ENCODE assay signal across 8 cellular contexts in genomic region chr17:68289936-68290267, GRCh38. TPM values are rescaled to one million over a fixed set of nuclear protein-coding genes. Genes with fewer than 3 reads are reported as not detected.
DNase-seq lines count a peak whose midpoint lies in the region; ATAC-seq, FAIRE-seq and TF ChIP-seq lines count a peak whose summit lies in the region.

No MANE protein-coding gene starts in this region.

- intact Hi-C loops in IMR-90 (cut with micrococcal nuclease) (loop anchor here (5.0 kb wide), 1 partner anchor 92 kb away; no protein-coding TSS in a partner anchor), GM12878 (cut with micrococcal nuclease; ENCODE audit: unreplicated experiment) (loop anchor here (2.0 to 5.0 kb wide), 3 partner anchors 25 to 57 kb away; partner anchors contain the start of gene AMZ2)

- H2BK120ac ChIP-seq in IMR-90 (ENCODE audit: low read depth, low read length) = no peak overlapping the region

- H4K5ac ChIP-seq in IMR-90 (ENCODE audit: low read depth, low read length) = no peak overlapping the region

- no TSS peak for BruUV-seq in IMR-90 (replicated peaks; lab: Mats Ljungman, UMichigan)
- BruUV-seq in GM12878 (replicated peaks; lab: Mats Ljungman, UMichigan) = no TSS peak

- H3K9me3 Mint-ChIP-seq in naive thymus-derived CD8-positive, alpha-beta T cell = no peaks in the 10 kb centered on the region

- H3K9me3 ChIP-seq in IMR-90 (ENCODE audit: control insufficient read depth, insufficient read depth, low read length) (no peaks in the 10 kb centered on the region), GM12878 (replicated peaks; ENCODE audit: control insufficient read depth, insufficient read depth, low read length) (no peaks in the 10 kb centered on the region)

- no peak overlapping the region for H3K18ac ChIP-seq in IMR-90 (ENCODE audit: low read depth, low read length)

- in situ Hi-C loops in IMR-90 (cut with MboI; ENCODE audit: low sequenced_read_pairs) (no loop called here), GM12878 (cut with MboI) (no loop called here)

- 28% methylated on average over 4 of the region's 9 CpGs; no CpG with 5 or more reads in 1 of the 2 experiments for WGBS in IMR-90 (ENCODE audit: extremely low coverage in 2 of 2, insufficient read length in 1 of 2), 2 experiments
- 1% methylated on average over 9 of the region's 9 CpGs for whole genome bisulfite sequencing in GM12878 (ENCODE audit: insufficient coverage, insufficient replicate concordance, low lambda C conversion rate, missing lambda C conversion rate)

- H3K4me1 ChIP-seq in IMR-90 (ENCODE audit: control insufficient read depth, insufficient read depth, low read length) = peaks cover 3% of the 10 kb centered on the region
- H3K4me1 ChIP-seq in GM12878 (ENCODE audit: control insufficient read depth, insufficient read depth, low read length) = peaks cover 16% of the 10 kb centered on the region

- H3K27ac Mint-ChIP-seq in naive thymus-derived CD8-positive, alpha-beta T cell = peak overlapping the region; percentile 94 to 99 (median 97)

- POLR2A ChIA-PET in IMR-90 (lab: Charles Lee; ENCODE audit: unreplicated experiment) (interaction anchor here (1.7 kb wide), 1 partner anchor 109 kb away, joined by 4 read pairs; no protein-coding TSS in a partner anchor), GM12878 (lab: Charles Lee) (interaction anchor here (0.5 to 4.7 kb wide), 5 partner anchors 43 to 169 kb away, joined by 3 to 28 read pairs (median 5); partner anchors contain the start of genes AMZ2 and WIPI1)
- POLR2A ChIA-PET in naive thymus-derived CD8-positive, alpha-beta T cell (lab: Charles Lee) = interaction anchor here (0.7 to 6.1 kb wide), 19 partner anchors 11 to 222 kb away, joined by 3 to 94 read pairs (median 26); partner anchors contain the start of genes AMZ2, PRKAR1A and WIPI1

- H2BK15ac ChIP-seq in IMR-90 (ENCODE audit: low read depth, low read length) = no peak overlapping the region

- H2AK9ac ChIP-seq in IMR-90 (replicated peaks; ENCODE audit: low read depth, low read length, poor library complexity) = no peak overlapping the region

- ATAC-seq in IMR-90 (ENCODE audit: low read depth) (no peak), GM12878 (no peak), HG03108 (IDR thresholded peaks at IDR 0.05; ENCODE audit: unreplicated experiment) (no peak)
- no peak for ATAC-seq in naive thymus-derived CD8-positive, alpha-beta T cell

- no peak overlapping the region for H4K91ac ChIP-seq in IMR-90 (ENCODE audit: insufficient read depth, low read depth, low read length)

- H3K27me3 ChIP-seq in IMR-90 (ENCODE audit: control insufficient read depth, insufficient read depth, low read length) (peaks cover 21% of the 10 kb centered on the region), GM12878 (replicated peaks in 1 of 2; ENCODE audit: control insufficient read depth in 2 of 2, insufficient read depth in 2 of 2, low read length in 1 of 2) (no peaks in the 10 kb centered on the region)

- H3K9me1 ChIP-seq in IMR-90 (ENCODE audit: insufficient read depth, low read length) = no peaks in the 10 kb centered on the region

- RAD21 ChIA-PET in GM12878 (lab: Charles Lee; ENCODE audit: unreplicated experiment) = interaction anchor here (0.7 to 6.9 kb wide), 5 partner anchors 42 to 170 kb away, joined by 3 to 54 read pairs (median 4); partner anchors contain the start of gene WIPI1

- TF ChIP-seq CTCF in IMR-90 (conservative IDR thresholded peaks at IDR 0.05; ENCODE audit: low read depth, low read length) (no peak), GM12878 (IDR thresholded peaks at IDR 0.05 in 2 of 3, conservative IDR thresholded peaks at IDR 0.05 in 1 of 3; ENCODE audit: control insufficient read depth in 2 of 3, extremely low read depth in 1 of 3, insufficient read depth in 1 of 3, low read depth in 3 of 3, low read length in 3 of 3) (no peak)

- SMC1A ChIA-PET in GM12878 (lab: Charles Lee; ENCODE audit: uncharacterized antibody, unreplicated experiment) = interaction anchor here (0.9 to 2.3 kb wide), 6 partner anchors 27 to 211 kb away, joined by 3 to 9 read pairs (median 4); no protein-coding TSS in a partner anchor

- H3K4me2 ChIP-seq in IMR-90 (ENCODE audit: low read depth, low read length) (no peak overlapping the region), GM12878 (ENCODE audit: control insufficient read depth, insufficient read depth) (peak overlapping the region; percentile 92)

- DNase-seq in CD1c-positive myeloid dendritic cell (ENCODE audit: extremely low spot score) (peak; percentile 51), IMR-90 (no peak), GM12878 (ENCODE audit: low read depth, low spot score) (no peak), mesenteric fat pad (ENCODE audit: low spot score) (no peak), NCI-H524 treated with DMSO at 0.1 percent for 48 hours (lab: John Stamatoyannopoulos, UW) (no peak), NOMO-1 treated with dmso at 0.1 percent for 144 hours (lab: John Stamatoyannopoulos, UW; ENCODE audit: unreplicated experiment) (no peak)
- DNase-seq in naive thymus-derived CD8-positive, alpha-beta T cell = no peak

- no peak overlapping the region for H3K9ac ChIP-seq in IMR-90 (ENCODE audit: low read depth, low read length)
- H3K9ac ChIP-seq in GM12878 (ENCODE audit: control insufficient read depth, insufficient read depth, low read length) = peak overlapping the region; percentile 98

- H3K27me3 Mint-ChIP-seq in naive thymus-derived CD8-positive, alpha-beta T cell = no peaks in the 10 kb centered on the region

- H2AK5ac ChIP-seq in IMR-90 (ENCODE audit: low read depth, low read length) = no peak overlapping the region

- H2BK5ac ChIP-seq in IMR-90 (ENCODE audit: low read depth, low read length, poor library complexity, severe bottlenecking) = no peak overlapping the region

- H2AFZ ChIP-seq in IMR-90 (replicated peaks; ENCODE audit: low read length, poor library complexity) = no peak overlapping the region
- H2AFZ ChIP-seq in GM12878 (ENCODE audit: control insufficient read depth, low read depth, low read length) = peak overlapping the region; percentile 57

- H3K56ac ChIP-seq in IMR-90 (ENCODE audit: extremely low read depth, insufficient read depth, low read length) = no peak overlapping the region

- no peak for FAIRE-seq in GM12878 (lab: Jason Lieb, UNC)

- no peak overlapping the region for H2BK20ac ChIP-seq in IMR-90 (ENCODE audit: low read depth, low read length)

- TF ChIP-seq RAD21 in IMR-90 (IDR thresholded peaks at IDR 0.05; ENCODE audit: low read length) (no peak), GM12878 (IDR thresholded peaks at IDR 0.05; ENCODE audit: insufficient read depth, low read depth, low read length) (no peak)

- H4K20me1 ChIP-seq in IMR-90 (ENCODE audit: insufficient read depth, low read length) (no peaks in the 10 kb centered on the region; the same call in 1 of the 2 replicates), GM12878 (ENCODE audit: control insufficient read depth, insufficient read depth) (no peaks in the 10 kb centered on the region)

- no peak overlapping the region for H3K23ac ChIP-seq in IMR-90 (ENCODE audit: low read depth, low read length)

- CTCF ChIA-PET in IMR-90 (lab: Yijun Ruan, JAX) (interaction anchor here (0.5 kb wide), 1 partner anchor 118 kb away, joined by 3 read pairs; no protein-coding TSS in a partner anchor), GM12878 (lab: Yijun Ruan, JAX) (interaction anchor here (0.8 to 4.9 kb wide), 3 partner anchors 27 to 168 kb away, joined by 4 to 27 read pairs (median 6); no protein-coding TSS in a partner anchor)

- TF ChIP-seq EP300 in GM12878 (IDR thresholded peaks at IDR 0.05; ENCODE audit: borderline replicate concordance in 1 of 2, control insufficient read depth in 1 of 2, low read depth in 2 of 2, low read length in 2 of 2) = no peak

- no peak overlapping the region for H3K4me3 ChIP-seq in IMR-90 (ENCODE audit: insufficient read depth, low read depth, low read length)
- peak overlapping the region; percentile 69 for H3K4me3 ChIP-seq in GM12878

- peak overlapping the region; percentile 94 to 100 (median 96) for H3K4me3 Mint-ChIP-seq in naive thymus-derived CD8-positive, alpha-beta T cell

- peaks cover 30 to 65% (median 56%) of the 10 kb centered on the region in 4 donors for H3K4me1 Mint-ChIP-seq in naive thymus-derived CD8-positive, alpha-beta T cell

- H3K36me3 ChIP-seq in IMR-90 (ENCODE audit: control insufficient read depth, insufficient read depth, low read length) (no peaks in the 10 kb centered on the region), GM12878 (ENCODE audit: control insufficient read depth in 2 of 2, insufficient read depth in 2 of 2, low read length in 1 of 2) (no peaks in the 10 kb centered on the region)

- dilution Hi-C loops in IMR-90 (cut with HindIII; ENCODE audit: low sequenced_read_pairs, unreplicated experiment) = no loop called here

- no peak overlapping the region for H3K27ac ChIP-seq in IMR-90 (ENCODE audit: insufficient read depth, low read length)
- H3K27ac ChIP-seq in GM12878 (ENCODE audit: control insufficient read depth, insufficient read depth) = peak overlapping the region; percentile 95

- H3K79me2 ChIP-seq in GM12878 (ENCODE audit: control insufficient read depth, insufficient read depth, low read length) = peaks cover 40% of the 10 kb centered on the region

- H3K79me1 ChIP-seq in IMR-90 (ENCODE audit: low read depth in 1 of 2, low read length in 2 of 2) = no peaks in the 10 kb centered on the region

- H4K8ac ChIP-seq in IMR-90 (ENCODE audit: low read depth in 2 of 2, low read length in 2 of 2) = no peak overlapping the region

- H3K14ac ChIP-seq in IMR-90 (replicated peaks; ENCODE audit: low read depth, low read length) = no peak overlapping the region

- no peak overlapping the region for H3K4ac ChIP-seq in IMR-90 (ENCODE audit: low read depth, low read length)

- TF ChIP-seq POLR2A in IMR-90 (IDR thresholded peaks at IDR 0.05; ENCODE audit: low read depth, low read length) = 0 out of 2 replicates have a peak, but pooled peaks have one; percentile 13
- TF ChIP-seq POLR2A in GM12878 (IDR thresholded peaks at IDR 0.05; ENCODE audit: low read depth, low read length) = no peak

- H3K36me3 Mint-ChIP-seq in naive thymus-derived CD8-positive, alpha-beta T cell = no peaks in the 10 kb centered on the region

RNA-seq across cellular contexts. Expression of gene SLC16A6, which starts 1.0 kb away (rescaled TPM):
- total RNA-seq in IMR-90 (2012; rRNA removed) (0.54 and 0.83 TPM in 2 replicates), GM12878 (2014; rRNA removed) (7.5 TPM in 2 replicates), GM12878 (2014; rRNA removed; fragmentation: Illumina TruSeq; extraction: Trizol) (7.7 and 8.0 TPM in 2 replicates), GM12878 (2021) (7.6 and 8.1 TPM in 2 replicates), mesenteric fat pad (8.4 TPM)
- polyA plus RNA-seq in IMR-90 (2012; rRNA removed) (0.22 and 0.29 TPM in 2 replicates), GM12878 (2011; rRNA removed) (5.5 and 6.8 TPM in 2 replicates), GM12878 (2014; fragmentation: Illumina TruSeq; extraction: Trizol) (8.8 and 8.9 TPM in 2 replicates), GM12878 (2014; fragmentation: Nextera tagmentation; extraction: Ambion mirVana) (1 to 10 TPM; 2.4 to 2.9 TPM), GM12878 (2014; rRNA removed) (5.8 and 6.6 TPM in 2 replicates), GM12878 (2016; fragmentation: Nextera tagmentation; extraction: Ambion mirVana) (1 to 10 TPM; 4.1 to 5.3 TPM)
- 0.07 and 0.28 TPM in 2 replicates for polyA plus RNA-seq in IMR-90 (2012; cell fraction: cytosol; rRNA removed)
- polyA plus RNA-seq in IMR-90 (2012; cell fraction: nucleus; rRNA removed; ENCODE audit: low replicate concordance) = 0.20 and 0.49 TPM in 2 replicates
- total RNA-seq in GM12878 (2013; cell fraction: nucleolus; rRNA removed) = 2.8 and 3.9 TPM in 2 replicates
- polyA plus RNA-seq in GM12878 (2011; ENCODE audit: low read depth) = 3.0 TPM
- polyA plus RNA-seq in GM12878 (2011; cell fraction: cytosol; rRNA removed) = 4.1 and 4.7 TPM in 2 replicates
- polyA plus RNA-seq in GM12878 (2011; cell fraction: nucleus; rRNA removed) = 3.5 and 4.5 TPM in 2 replicates
- 3.0 and 4.4 TPM in 2 replicates for polyA plus RNA-seq in GM12878 (2012)
- 10.6 and 12.1 TPM in 2 replicates for polyA minus RNA-seq in GM12878 (2011; rRNA and poly(A)+ RNA removed)
- 3.9 and 5.3 TPM in 2 replicates for polyA minus RNA-seq in GM12878 (2011; cell fraction: cytosol; rRNA and poly(A)+ RNA removed)
- polyA minus RNA-seq in GM12878 (2011; cell fraction: nucleus; rRNA and poly(A)+ RNA removed) = 1.7 and 3.3 TPM in 2 replicates
- 1 to 10 TPM; 6.4 to 6.9 TPM for total RNA-seq in naive thymus-derived CD8-positive, alpha-beta T cell
- polyA plus RNA-seq in naive thymus-derived CD8-positive, alpha-beta T cell = 1 to 10 TPM in 2 of 3 donors, under 1 TPM in 1; 0.61 to 2.6 (median 1.5) TPM

RNA-seq across cellular contexts. Expression of gene ARSG, which starts 1.4 kb away (rescaled TPM):
- total RNA-seq in IMR-90 (2012; rRNA removed) (2.9 and 3.1 TPM in 2 replicates), GM12878 (2014; rRNA removed) (6.6 and 10.4 TPM in 2 replicates), GM12878 (2014; rRNA removed; fragmentation: Illumina TruSeq; extraction: Trizol) (9.2 and 9.8 TPM in 2 replicates), GM12878 (2021) (7.7 and 9.0 TPM in 2 replicates), mesenteric fat pad (4.3 TPM)
- polyA plus RNA-seq in IMR-90 (2012; rRNA removed) (2.5 and 3.0 TPM in 2 replicates), GM12878 (2011; rRNA removed) (7.5 and 9.3 TPM in 2 replicates), GM12878 (2014; fragmentation: Illumina TruSeq; extraction: Trizol) (13.5 and 16.6 TPM in 2 replicates), GM12878 (2014; fragmentation: Nextera tagmentation; extraction: Ambion mirVana) (1 to 10 TPM; 2.9 to 3.2 TPM), GM12878 (2014; rRNA removed) (6.8 and 7.4 TPM in 2 replicates), GM12878 (2016; fragmentation: Nextera tagmentation; extraction: Ambion mirVana) (1 to 10 TPM; 8.3 to 9.2 TPM)
- polyA plus RNA-seq in IMR-90 (2012; cell fraction: cytosol; rRNA removed) = 1.3 and 2.4 TPM in 2 replicates
- polyA plus RNA-seq in IMR-90 (2012; cell fraction: nucleus; rRNA removed; ENCODE audit: low replicate concordance) = 2.8 and 3.6 TPM in 2 replicates
- 68.9 and 84.0 TPM in 2 replicates for total RNA-seq in GM12878 (2013; cell fraction: nucleolus; rRNA removed)
- 7.1 TPM for polyA plus RNA-seq in GM12878 (2011; ENCODE audit: low read depth)
- polyA plus RNA-seq in GM12878 (2011; cell fraction: cytosol; rRNA removed) = 5.9 and 6.5 TPM in 2 replicates
- polyA plus RNA-seq in GM12878 (2011; cell fraction: nucleus; rRNA removed) = 13.2 and 15.0 TPM in 2 replicates
- polyA plus RNA-seq in GM12878 (2012) = 5.2 and 5.9 TPM in 2 replicates
- 12.7 and 14.7 TPM in 2 replicates for polyA minus RNA-seq in GM12878 (2011; rRNA and poly(A)+ RNA removed)
- 2.7 and 4.0 TPM in 2 replicates for polyA minus RNA-seq in GM12878 (2011; cell fraction: cytosol; rRNA and poly(A)+ RNA removed)
- polyA minus RNA-seq in GM12878 (2011; cell fraction: nucleus; rRNA and poly(A)+ RNA removed) = 9.7 and 11.2 TPM in 2 replicates
- 10 to 100 TPM; 12.1 to 15.1 TPM for total RNA-seq in naive thymus-derived CD8-positive, alpha-beta T cell
- polyA plus RNA-seq in naive thymus-derived CD8-positive, alpha-beta T cell = 10 to 100 TPM; 10.4 to 13.7 (median 12.9) TPM

RNA-seq across cellular contexts. Expression of gene AMZ2, which starts 42.1 kb away (rescaled TPM):
- total RNA-seq in IMR-90 (2012; rRNA removed) = 90.2 and 100.0 TPM in 2 replicates
- polyA plus RNA-seq in IMR-90 (2012; rRNA removed) = 64.6 and 65.4 TPM in 2 replicates
- polyA plus RNA-seq in IMR-90 (2012; cell fraction: cytosol; rRNA removed) = 27.6 and 52.7 TPM in 2 replicates
- polyA plus RNA-seq in IMR-90 (2012; cell fraction: nucleus; rRNA removed; ENCODE audit: low replicate concordance) = 24.3 and 90.0 TPM in 2 replicates
- 37.2 and 37.7 TPM in 2 replicates for total RNA-seq in GM12878 (2013; cell fraction: nucleolus; rRNA removed)
- 85.7 and 95.9 TPM in 2 replicates for total RNA-seq in GM12878 (2014; rRNA removed)
- total RNA-seq in GM12878 (2014; rRNA removed; fragmentation: Illumina TruSeq; extraction: Trizol) = 101 and 104 TPM in 2 replicates
- total RNA-seq in GM12878 (2021) = 80.4 and 87.7 TPM in 2 replicates
- polyA plus RNA-seq in GM12878 (2011; ENCODE audit: low read depth) = 62.4 TPM
- 125 and 185 TPM in 2 replicates for polyA plus RNA-seq in GM12878 (2011; rRNA removed)
- 70.6 and 83.1 TPM in 2 replicates for polyA plus RNA-seq in GM12878 (2011; cell fraction: cytosol; rRNA removed)
- 64.0 and 81.7 TPM in 2 replicates for polyA plus RNA-seq in GM12878 (2011; cell fraction: nucleus; rRNA removed)
- polyA plus RNA-seq in GM12878 (2012) = 65.3 and 84.1 TPM in 2 replicates
- 169 and 200 TPM in 2 replicates for polyA plus RNA-seq in GM12878 (2014; fragmentation: Illumina TruSeq; extraction: Trizol)
- polyA plus RNA-seq in GM12878 (2014; fragmentation: Nextera tagmentation; extraction: Ambion mirVana) = 100 to 1,000 TPM; 127 to 135 TPM
- polyA plus RNA-seq in GM12878 (2014; rRNA removed) = 67.4 and 79.1 TPM in 2 replicates
- 100 to 1,000 TPM; 182 to 189 TPM for polyA plus RNA-seq in GM12878 (2016; fragmentation: Nextera tagmentation; extraction: Ambion mirVana)
- polyA minus RNA-seq in GM12878 (2011; rRNA and poly(A)+ RNA removed) = 40.2 and 51.5 TPM in 2 replicates
- 12.5 and 15.9 TPM in 2 replicates for polyA minus RNA-seq in GM12878 (2011; cell fraction: cytosol; rRNA and poly(A)+ RNA removed)
- polyA minus RNA-seq in GM12878 (2011; cell fraction: nucleus; rRNA and poly(A)+ RNA removed) = 20.1 and 27.3 TPM in 2 replicates
- total RNA-seq in naive thymus-derived CD8-positive, alpha-beta T cell = 10 to 100 TPM; 72.4 to 72.7 TPM
- 100 to 1,000 TPM in 1 of 3 donors, 10 to 100 TPM in 2; 89.0 to 125 (median 94.6) TPM for polyA plus RNA-seq in naive thymus-derived CD8-positive, alpha-beta T cell
- 49.7 TPM for total RNA-seq in mesenteric fat pad
